ENCODE assay signal across 17 cellular contexts in the genomic region with DNA sequence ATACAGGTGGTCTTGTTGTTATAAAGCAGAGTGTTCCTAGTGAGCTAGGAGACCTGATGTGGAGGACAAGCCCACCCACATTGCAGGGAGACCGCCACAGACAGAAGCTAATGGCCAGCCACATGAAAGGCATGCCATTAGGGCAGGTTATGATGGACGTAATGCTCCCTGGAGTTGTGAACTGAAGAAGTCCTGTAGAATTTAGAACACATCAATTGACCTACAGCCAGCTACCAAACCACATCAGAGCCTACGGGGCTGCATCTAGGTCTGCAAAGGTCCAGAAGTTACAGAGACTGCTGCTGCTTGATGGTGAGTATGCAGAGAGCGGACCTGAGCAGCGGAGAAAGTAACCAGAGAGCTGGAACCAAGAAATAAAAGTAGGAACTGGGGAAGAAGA.
"Had no signal": no experiment of that assay in that cellular context is flagged by ENCODE, and none has a peak within 500 bp of the region (broad histone marks: within the 10 kb centered on the region; RNA-seq: fewer than 3 reads in every experiment).

No MANE protein-coding gene starts in this region.

- H2AFZ ChIP-seq: parathyroid adenoma had no signal

- H3K9me3 ChIP-seq: colonic mucosa, mucosa of descending colon, tibial artery had no signal

- H3K27me3 ChIP-seq: colonic mucosa, heart right ventricle, tibial artery had no signal

- H3K27ac Mint-ChIP-seq: activated CD4-positive, alpha-beta T cell treated with anti-CD3 and anti-CD28 coated beads, Interleukin-2, amount 10 ng/mL, durations not matched to agents 24 days and 14 days; activated CD8-positive, alpha-beta T cell treated with anti-CD3 and anti-CD28 coated beads for 36 hours; activated naive CD4-positive, alpha-beta T cell treated with anti-CD3 and anti-CD28 coated beads for 36 hours; brain; memory B cell; naive thymus-derived CD4-positive, alpha-beta T cell; stimulated activated naive B cell treated with anti-CD40 and anti-IgM and Interleukin-4, amounts not matched to agents 10 μg/mL and 1 μg/mL and 100 μg/mL, for 72 hours had no signal

- H3K4me1 ChIP-seq: colonic mucosa, parathyroid adenoma had no signal

- H3K27ac ChIP-seq: colonic mucosa, heart right ventricle, parathyroid adenoma, tibial artery had no signal

- H3K4me3 Mint-ChIP-seq: activated CD4-positive, alpha-beta T cell treated with anti-CD3 and anti-CD28 coated beads, Interleukin-2, amount 10 ng/mL, durations not matched to agents 24 days and 14 days; activated CD8-positive, alpha-beta T cell treated with anti-CD3 and anti-CD28 coated beads for 36 hours; activated naive CD4-positive, alpha-beta T cell treated with anti-CD3 and anti-CD28 coated beads for 36 hours; activated T-cell treated with anti-CD3 and anti-CD28 coated beads, Interleukin-2, amount 50 U/mL, for 4 hours; brain; memory B cell; naive thymus-derived CD4-positive, alpha-beta T cell; stimulated activated naive B cell treated with anti-CD40 and anti-IgM and Interleukin-4, amounts not matched to agents 10 μg/mL and 1 μg/mL and 100 μg/mL, for 72 hours had no signal

- H3K36me3 Mint-ChIP-seq: memory B cell; naive thymus-derived CD4-positive, alpha-beta T cell; stimulated activated naive B cell treated with anti-CD40 and anti-IgM and Interleukin-4, amounts not matched to agents 10 μg/mL and 1 μg/mL and 100 μg/mL, for 72 hours had no signal

- ATAC-seq: activated CD8-positive, alpha-beta T cell treated with anti-CD3 and anti-CD28 coated beads for 36 hours; activated T-cell treated with anti-CD3 and anti-CD28 coated beads, Interleukin-2, amount 50 U/mL, for 4 hours; esophagus mucosa; heart right ventricle; mucosa of descending colon; naive thymus-derived CD4-positive, alpha-beta T cell; stimulated activated naive B cell treated with anti-CD40 and anti-IgM and Interleukin-4, amounts not matched to agents 10 μg/mL and 1 μg/mL and 100 μg/mL, for 72 hours had no signal

- H3K27me3 Mint-ChIP-seq: activated CD4-positive, alpha-beta T cell treated with anti-CD3 and anti-CD28 coated beads, Interleukin-2, amount 10 ng/mL, durations not matched to agents 24 days and 14 days; activated CD8-positive, alpha-beta T cell treated with anti-CD3 and anti-CD28 coated beads for 36 hours; brain; memory B cell; naive thymus-derived CD4-positive, alpha-beta T cell; stimulated activated naive B cell treated with anti-CD40 and anti-IgM and Interleukin-4, amounts not matched to agents 10 μg/mL and 1 μg/mL and 100 μg/mL, for 72 hours had no signal

- H3K79me2 ChIP-seq: parathyroid adenoma had no signal

- H3K36me3 ChIP-seq: colonic mucosa, heart right ventricle, tibial artery had no signal

- H3K4me3 ChIP-seq: colonic mucosa, heart right ventricle, mucosa of descending colon, tibial artery had no signal

- H3K4me1 Mint-ChIP-seq: activated CD4-positive, alpha-beta T cell treated with anti-CD3 and anti-CD28 coated beads, Interleukin-2, amount 10 ng/mL, durations not matched to agents 24 days and 14 days; memory B cell; naive thymus-derived CD4-positive, alpha-beta T cell had no signal

- H3K9ac ChIP-seq: parathyroid adenoma had no signal

- H3K9me3 Mint-ChIP-seq: activated CD4-positive, alpha-beta T cell treated with anti-CD3 and anti-CD28 coated beads, Interleukin-2, amount 10 ng/mL, durations not matched to agents 24 days and 14 days; activated CD8-positive, alpha-beta T cell treated with anti-CD3 and anti-CD28 coated beads for 36 hours; activated naive CD4-positive, alpha-beta T cell treated with anti-CD3 and anti-CD28 coated beads for 36 hours; activated T-cell treated with anti-CD3 and anti-CD28 coated beads, Interleukin-2, amount 50 U/mL, for 4 hours; memory B cell; stimulated activated naive B cell treated with anti-CD40 and anti-IgM and Interleukin-4, amounts not matched to agents 10 μg/mL and 1 μg/mL and 100 μg/mL, for 72 hours had no signal

- DNase-seq: activated CD4-positive, alpha-beta T cell treated with anti-CD3 and anti-CD28 coated beads, Interleukin-2, amount 10 ng/mL, durations not matched to agents 24 days and 14 days; activated CD4-positive, CD25-positive, alpha-beta regulatory T cell; activated CD8-positive, alpha-beta T cell treated with anti-CD3 and anti-CD28 coated beads for 36 hours; activated naive CD4-positive, alpha-beta T cell treated with anti-CD3 and anti-CD28 coated beads for 36 hours; activated T-cell treated with anti-CD3 and anti-CD28 coated beads, Interleukin-2, amount 50 U/mL, for 4 hours; central memory CD4-positive, alpha-beta T cell; colonic mucosa; effector CD4-positive, alpha-beta T cell; heart right ventricle; mucosa of descending colon; naive thymus-derived CD4-positive, alpha-beta T cell; stimulated activated naive B cell treated with anti-CD40 and anti-IgM and Interleukin-4, amounts not matched to agents 10 μg/mL and 1 μg/mL and 100 μg/mL, for 72 hours; tibial artery had no signal
